In genomic region chr17:34562387-34562786, GRCh38 we compare ENCODE assay signal across 10 cellular contexts. TPM values are rescaled to one million over a fixed set of nuclear protein-coding genes. Genes with fewer than 3 reads are reported as not detected.
A peak's percentile ranks its signal among the peaks of the same experiment; 100 is the strongest.
DNase-seq lines count a peak whose midpoint lies in the region; ATAC-seq and TF ChIP-seq lines count a peak whose summit lies in the region.
"Had no signal": no experiment of that assay in that cellular context is flagged by ENCODE, and none has a peak within 500 bp of the region (broad histone marks: within the 10 kb centered on the region; RNA-seq: fewer than 3 reads in every experiment).

No MANE protein-coding gene starts in this region.

- POLR2A ChIA-PET in A673 (lab: Charles Lee; ENCODE audit: low non-redundant PET) = no interaction called here
- POLR2A ChIA-PET in PC-3 (lab: Charles Lee; ENCODE audit: unreplicated experiment) = no interaction called here

- H3K4me2 ChIP-seq in PC-3 (ENCODE audit: low read length) = no peak overlapping the region

- no peak overlapping the region for H2AFZ ChIP-seq in PC-3 (ENCODE audit: low read length)

- no peaks in the 10 kb centered on the region for H4K20me1 ChIP-seq in PC-3 (ENCODE audit: low read length)

- H3K27me3 ChIP-seq in A673 (replicated peaks; ENCODE audit: insufficient read depth, low read depth, low read length, poor library complexity) (peaks cover 16% of the 10 kb centered on the region), GM06990 (replicated peaks; ENCODE audit: control insufficient read depth, insufficient read depth, low read length) (no peaks in the 10 kb centered on the region), PC-3 (ENCODE audit: low read length) (no peaks in the 10 kb centered on the region), colonic mucosa (peaks cover 3% of the 10 kb centered on the region)

- CTCF ChIA-PET in A673 (lab: Charles Lee) = no interaction called here
- CTCF ChIA-PET in PC-3 (lab: Charles Lee) = no interaction called here

- no peak for DNase-seq in A673 (ENCODE audit: low spot score)
- DNase-seq in GM06990 (ENCODE audit: extremely low read depth, insufficient read length) = no peak
- no peak for DNase-seq in PC-3
- no peak for DNase-seq in foreskin fibroblast
- no peak for DNase-seq in hypothalamus (lab: John Stamatoyannopoulos, UW)
- DNase-seq in mesenteric fat pad (ENCODE audit: low spot score) = no peak
- DNase-seq in colonic mucosa = no peak
- DNase-seq: effector memory CD8-positive, alpha-beta T cell; GDM1 had no signal

- H3K9me3 ChIP-seq in A673 (ENCODE audit: low read depth, low read length, poor library complexity, severe bottlenecking) (no peaks in the 10 kb centered on the region), PC-3 (ENCODE audit: low read length) (no peaks in the 10 kb centered on the region), colonic mucosa (no peaks in the 10 kb centered on the region)

- ATAC-seq in PC-3 (no peak), GM18519 (IDR thresholded peaks at IDR 0.05; ENCODE audit: low FRiP score, unreplicated experiment) (no peak)
- ATAC-seq: effector memory CD8-positive, alpha-beta T cell had no signal

- no peak overlapping the region for H3K9ac ChIP-seq in PC-3 (ENCODE audit: low read length)
- no peak overlapping the region for H3K9ac ChIP-seq in colonic mucosa (ENCODE audit: low read depth in 2 of 2, low read length in 2 of 2)

- TF ChIP-seq CTCF in A673 (conservative IDR thresholded peaks at IDR 0.05; ENCODE audit: low read depth, low read length) = peak; percentile 26; the same call in 1 of the 2 replicates
- TF ChIP-seq CTCF in GM06990 (IDR thresholded peaks at IDR 0.05; ENCODE audit: insufficient read depth, low read length, poor library complexity, severe bottlenecking) = peak; percentile 39
- peak; percentile 25; the same call in 1 of the 2 replicates for TF ChIP-seq CTCF in PC-3 (conservative IDR thresholded peaks at IDR 0.05; ENCODE audit: low read depth, low read length)
- peak; percentile 9 for TF ChIP-seq CTCF in foreskin fibroblast (IDR thresholded peaks at IDR 0.05; ENCODE audit: low read depth, low read length)
- no peak for TF ChIP-seq CTCF in colonic mucosa (IDR thresholded peaks at IDR 0.05)

- H3K79me2 ChIP-seq in PC-3 (ENCODE audit: low read length) = no peaks in the 10 kb centered on the region

- H3K36me3 ChIP-seq in A673 (ENCODE audit: insufficient read depth, low read length, poor library complexity, severe bottlenecking) (no peaks in the 10 kb centered on the region), GM06990 (ENCODE audit: control insufficient read depth, insufficient read depth, low read length) (no peaks in the 10 kb centered on the region), PC-3 (ENCODE audit: low read depth, low read length) (no peaks in the 10 kb centered on the region), colonic mucosa (no peaks in the 10 kb centered on the region)

- no peaks in the 10 kb centered on the region for H3F3A ChIP-seq in PC-3 (ENCODE audit: low read length, unreplicated experiment)

- H3K4me1 ChIP-seq in A673 (ENCODE audit: insufficient read depth, low read length, poor library complexity, severe bottlenecking) (no peaks in the 10 kb centered on the region), PC-3 (ENCODE audit: insufficient read depth, low read length) (no peaks in the 10 kb centered on the region), colonic mucosa (no peaks in the 10 kb centered on the region)

- BruUV-seq in A673 (replicated peaks; lab: Mats Ljungman, UMichigan) = no TSS peak
- BruUV-seq in PC-3 (replicated peaks; lab: Mats Ljungman, UMichigan) = no TSS peak

- H3K27ac ChIP-seq in A673 (ENCODE audit: low read depth, low read length, poor library complexity, severe bottlenecking) (no peak overlapping the region), PC-3 (ENCODE audit: low read length) (no peak overlapping the region), colonic mucosa (no peak overlapping the region)

- no peaks in the 10 kb centered on the region for H3K9me2 ChIP-seq in PC-3 (replicated peaks; ENCODE audit: low read length)

- intact Hi-C loops in A673 (cut with micrococcal nuclease; ENCODE audit: unreplicated experiment) (no loop called here), PC-3 (cut with micrococcal nuclease) (no loop called here), colonic mucosa (cut with DNase I) (no loop called here)

- H3K4me3 ChIP-seq in A673 (ENCODE audit: low read depth, low read length, poor library complexity, severe bottlenecking) = no peak overlapping the region
- no peak overlapping the region for H3K4me3 ChIP-seq in GM06990 (replicated peaks; ENCODE audit: low read depth, low read length)
- H3K4me3 ChIP-seq in PC-3 (ENCODE audit: low read length) = no peak overlapping the region
- no peak overlapping the region for H3K4me3 ChIP-seq in foreskin fibroblast (ENCODE audit: low read depth in 1 of 2, low read length in 2 of 2)
- H3K4me3 ChIP-seq in colonic mucosa = no peak overlapping the region

RNA-seq across cellular contexts. Expression of gene TMEM132E, which starts 17.0 kb away (rescaled TPM):
- total RNA-seq in A673 (2021) (0.04 TPM in 1 of 2 replicates, not detected in the other), PC-3 (2014; rRNA removed) (not detected in 2 replicates), mesenteric fat pad (0.16 TPM), colonic mucosa (under 1 TPM; 0.10 to 0.11 TPM)
